ENCODE assay signal across 14 cellular contexts in the genomic region with DNA sequence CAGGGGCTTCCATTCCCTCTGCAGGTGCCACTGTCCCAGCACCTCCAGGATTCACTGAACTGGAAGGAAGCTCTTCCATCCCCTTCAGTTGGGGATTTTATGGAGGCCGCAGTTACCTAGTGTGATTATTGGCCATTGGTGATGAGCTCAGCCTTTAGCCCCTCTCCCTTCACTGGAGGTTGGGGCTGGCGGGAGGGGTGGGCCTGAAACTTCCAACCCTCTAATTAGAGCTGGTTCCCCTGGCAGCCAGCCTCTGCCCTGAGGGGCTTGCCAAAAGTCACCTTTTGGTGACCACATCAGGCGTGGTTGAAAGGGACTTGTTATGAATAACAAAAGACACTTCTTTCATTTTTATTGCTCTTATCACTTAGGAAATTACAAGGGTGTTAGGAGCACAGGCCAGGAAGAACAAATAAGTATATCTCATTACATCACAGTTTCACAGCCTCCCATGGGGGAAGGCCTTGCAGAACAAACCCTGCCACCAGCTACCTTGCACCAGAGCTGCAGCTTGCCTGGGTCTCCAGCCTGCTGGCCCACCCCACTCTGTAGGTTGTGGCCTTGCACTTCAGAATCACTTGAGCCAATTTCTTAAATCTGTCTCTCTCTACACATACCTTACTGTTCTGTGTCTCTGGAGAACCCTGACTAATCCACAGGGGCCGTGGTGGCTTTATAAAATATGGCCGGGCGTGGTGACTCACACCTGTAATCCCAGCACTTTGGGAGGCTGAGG. TPM values are rescaled to one million over a fixed set of nuclear protein-coding genes. Genes with fewer than 3 reads are reported as not detected.
DNase-seq lines count a peak whose midpoint lies in the region; TF ChIP-seq lines count a peak whose summit lies in the region.
"Had no signal": no experiment of that assay in that cellular context is flagged by ENCODE, and none has a peak within 500 bp of the region (broad histone marks: within the 10 kb centered on the region; RNA-seq: fewer than 3 reads in every experiment).

No MANE protein-coding gene starts in this region.

- DNase-seq in NCI-H2107 treated with DMSO at 0.1 percent for 48 hours (lab: John Stamatoyannopoulos, UW; ENCODE audit: unreplicated experiment): peak; percentile 68
- DNase-seq in NCI-H2107 (lab: John Stamatoyannopoulos, UW): no peak
- DNase-seq in Karpas-422: no peak
- DNase-seq in epithelial cell of prostate (ENCODE audit: low read depth, low spot score): no peak
- DNase-seq in osteoblast (ENCODE audit: insufficient read length, low spot score, missing footprints): no peak
- no peak for DNase-seq in NAMALWA (ENCODE audit: low spot score)
- no peak for DNase-seq in kidney glomerular epithelial cell (lab: John Stamatoyannopoulos, UW)
- no peak for DNase-seq in SIG-M5 (lab: John Stamatoyannopoulos, UW)
- DNase-seq: activated CD4-positive, alpha-beta memory T cell treated with anti-CD3 and anti-CD28 coated beads for 36 hours; effector CD8-positive, alpha-beta T cell; naive B cell; NCI-H526 treated with DMSO at 0.1 percent for 48 hours; SW 1271 had no signal

- no peaks in the 10 kb centered on the region for H3K9me2 ChIP-seq in Karpas-422 (replicated peaks; ENCODE audit: insufficient read depth, low read length)

- H3K4me3 ChIP-seq in Karpas-422 (ENCODE audit: low read length) (no peak overlapping the region; the same call in 1 of the 2 replicates), osteoblast (ENCODE audit: insufficient read depth, low read length) (no peak overlapping the region)
- H3K4me3 ChIP-seq: smooth muscle cell had no signal

- H3K79me2 ChIP-seq in Karpas-422 (ENCODE audit: low read length): peaks cover 97% of the 10 kb centered on the region
- peaks cover 95% of the 10 kb centered on the region for H3K79me2 ChIP-seq in osteoblast (ENCODE audit: insufficient read depth, low read length)

- peak overlapping the region; percentile 80 for H3K4me2 ChIP-seq in Karpas-422 (ENCODE audit: low read depth, low read length, poor library complexity, severe bottlenecking)
- no peak overlapping the region for H3K4me2 ChIP-seq in osteoblast (ENCODE audit: insufficient read depth, low read length)

- no peaks in the 10 kb centered on the region for H3K27me3 ChIP-seq in Karpas-422 (ENCODE audit: low read length)
- H3K27me3 ChIP-seq in osteoblast (ENCODE audit: insufficient read depth, low read length): no peaks in the 10 kb centered on the region

- TF ChIP-seq CTCF in osteoblast (IDR thresholded peaks at IDR 0.05; ENCODE audit: extremely low read depth, low read depth, low read length): no peak

- H3K9me3 ChIP-seq in Karpas-422 (ENCODE audit: low read length): no peaks in the 10 kb centered on the region
- no peaks in the 10 kb centered on the region for H3K9me3 ChIP-seq in osteoblast (ENCODE audit: low read depth, low read length)

- peaks cover 80% of the 10 kb centered on the region for H4K20me1 ChIP-seq in Karpas-422 (ENCODE audit: insufficient read depth, low read depth, low read length)
- peaks cover 71% of the 10 kb centered on the region for H4K20me1 ChIP-seq in osteoblast (ENCODE audit: insufficient read depth, low read length)

- H3K9ac ChIP-seq in Karpas-422 (ENCODE audit: low read length): no peak overlapping the region

- H3K4me1 ChIP-seq in Karpas-422 (ENCODE audit: low read length) (peaks cover 54% of the 10 kb centered on the region), osteoblast (ENCODE audit: insufficient read depth, low read length) (peaks cover 53% of the 10 kb centered on the region)

- H3K36me3 ChIP-seq in Karpas-422 (ENCODE audit: insufficient read depth, low read length) (peaks cover 59% of the 10 kb centered on the region), osteoblast (ENCODE audit: insufficient read depth, low read length) (peaks cover 6% of the 10 kb centered on the region)

- H3K27ac ChIP-seq in Karpas-422 (ENCODE audit: low read length) (peak overlapping the region; percentile 55), epithelial cell of prostate (peak overlapping the region; percentile 100), osteoblast (ENCODE audit: low read depth, low read length) (peak overlapping the region; percentile 7)

- no peak overlapping the region for H2AFZ ChIP-seq in Karpas-422 (ENCODE audit: low read length)
- no peak overlapping the region for H2AFZ ChIP-seq in osteoblast (ENCODE audit: low read length)

RNA-seq across cellular contexts. Expression of gene PYGB, which starts 5.0 kb away (rescaled TPM):
- 188 and 302 TPM in 2 replicates for total RNA-seq in Karpas-422 (2014; rRNA removed; shearing (Covaris generic); ENCODE audit: low replicate concordance)
- total RNA-seq in osteoblast: 191 and 194 TPM in 2 replicates

RNA-seq across cellular contexts. Expression of gene ENTPD6, which starts 57.3 kb away (rescaled TPM):
- total RNA-seq in Karpas-422 (2014; rRNA removed; shearing (Covaris generic); ENCODE audit: low replicate concordance): 100 and 125 TPM in 2 replicates
- total RNA-seq in osteoblast: 50.7 and 55.1 TPM in 2 replicates

Comparison
In these comparisons a context has a peak if more than half of its experiments do, and no peak if none do; other contexts are left out.
1. H3K27ac ChIP-seq: peak in every context shown above with its lines; median percentile 100 in epithelial cell of prostate; 55 in Karpas-422; 7 in osteoblast.